8 cellular contexts compared by ENCODE assay signal in genomic region chr16:74607310-74607966, GRCh38. TPM values are rescaled to one million over a fixed set of nuclear protein-coding genes. Genes with fewer than 3 reads are reported as not detected.
DNase-seq lines count a peak whose midpoint lies in the region; ATAC-seq, FAIRE-seq and TF ChIP-seq lines count a peak whose summit lies in the region.

No MANE protein-coding gene starts in this region.

- H3K4me1 Mint-ChIP-seq in effector memory CD8-positive, alpha-beta T cell (ENCODE audit: low read depth in 2 of 2) = peaks cover 40 to 42% of the 10 kb centered on the region in 2 donors
- H3K4me1 Mint-ChIP-seq in osteocyte (ENCODE audit: unreplicated experiment) = peaks cover 47% of the 10 kb centered on the region

- no peaks in the 10 kb centered on the region for H3K27me3 ChIP-seq in MG63

- no peaks in the 10 kb centered on the region for H3K9me3 ChIP-seq in MG63

- TF ChIP-seq POLR2A in GM12892 (IDR thresholded peaks at IDR 0.05; ENCODE audit: low read depth, low read length) = no peak

- ATAC-seq in GM21526 (IDR thresholded peaks at IDR 0.05; ENCODE audit: low FRiP score, unreplicated experiment) (peak; percentile 20), HG03039 (IDR thresholded peaks at IDR 0.05; ENCODE audit: unreplicated experiment) (no peak)
- no peak for ATAC-seq in effector memory CD8-positive, alpha-beta T cell (replicated peaks)

- no peak for FAIRE-seq in GM12892 (lab: Jason Lieb, UNC)

- peaks cover 25% of the 10 kb centered on the region for H3K36me3 Mint-ChIP-seq in effector memory CD8-positive, alpha-beta T cell (ENCODE audit: insufficient read depth)
- no peaks in the 10 kb centered on the region for H3K36me3 Mint-ChIP-seq in osteocyte (ENCODE audit: unreplicated experiment)

- H3K4me3 ChIP-seq in GM12875 (ENCODE audit: low read depth, low read length) = peak overlapping the region; percentile 94
- H3K4me3 ChIP-seq in MG63 = peak overlapping the region; percentile 76

- no peak for TF ChIP-seq CTCF in GM12875 (IDR thresholded peaks at IDR 0.05; ENCODE audit: borderline replicate concordance, insufficient read depth, low read depth, low read length)
- TF ChIP-seq CTCF in osteocyte (IDR thresholded peaks at IDR 0.05) = no peak

- DNase-seq in MG63 (no peak), osteocyte (ENCODE audit: extremely low spot score, unreplicated experiment) (no peak), GM12892 (ENCODE audit: insufficient read length) (no peak), NCI-H774 (lab: John Stamatoyannopoulos, UW) (no peak)
- DNase-seq in effector memory CD8-positive, alpha-beta T cell = no peak

- peak overlapping the region; percentile 97 to 99 for H3K4me3 Mint-ChIP-seq in effector memory CD8-positive, alpha-beta T cell
- H3K4me3 Mint-ChIP-seq in osteocyte (ENCODE audit: unreplicated experiment) = peak overlapping the region; percentile 95

- H3K36me3 ChIP-seq in MG63 = no peaks in the 10 kb centered on the region

- H3K27me3 Mint-ChIP-seq in effector memory CD8-positive, alpha-beta T cell = no peaks in the 10 kb centered on the region
- H3K27me3 Mint-ChIP-seq in osteocyte (ENCODE audit: unreplicated experiment) = no peaks in the 10 kb centered on the region

- peak overlapping the region; percentile 95 to 97 for H3K27ac Mint-ChIP-seq in effector memory CD8-positive, alpha-beta T cell
- peak overlapping the region; percentile 96 for H3K27ac Mint-ChIP-seq in osteocyte (ENCODE audit: unreplicated experiment)

- H3K9me3 Mint-ChIP-seq in effector memory CD8-positive, alpha-beta T cell = no peaks in the 10 kb centered on the region
- H3K9me3 Mint-ChIP-seq in osteocyte (ENCODE audit: unreplicated experiment) = no peaks in the 10 kb centered on the region

RNA-seq across cellular contexts. Expression of gene GLG1, which starts 0.5 kb away (rescaled TPM):
- 29.4 and 50.4 TPM in 2 replicates for total RNA-seq in MG63 (2014; rRNA removed; shearing (Covaris generic); ENCODE audit: low replicate concordance)
- 241 and 255 TPM in 2 replicates for total RNA-seq in osteocyte
- polyA plus RNA-seq in GM12892 (2012; ENCODE audit: missing spikeins) = 25.5 TPM

RNA-seq across cellular contexts. Expression of gene RFWD3, which starts 59.2 kb away (rescaled TPM):
- 17.4 and 20.2 TPM in 2 replicates for total RNA-seq in MG63 (2014; rRNA removed; shearing (Covaris generic); ENCODE audit: low replicate concordance)
- total RNA-seq in osteocyte = 30.7 and 31.8 TPM in 2 replicates
- 33.4 TPM for polyA plus RNA-seq in GM12892 (2012; ENCODE audit: missing spikeins)
